In the genomic region with DNA sequence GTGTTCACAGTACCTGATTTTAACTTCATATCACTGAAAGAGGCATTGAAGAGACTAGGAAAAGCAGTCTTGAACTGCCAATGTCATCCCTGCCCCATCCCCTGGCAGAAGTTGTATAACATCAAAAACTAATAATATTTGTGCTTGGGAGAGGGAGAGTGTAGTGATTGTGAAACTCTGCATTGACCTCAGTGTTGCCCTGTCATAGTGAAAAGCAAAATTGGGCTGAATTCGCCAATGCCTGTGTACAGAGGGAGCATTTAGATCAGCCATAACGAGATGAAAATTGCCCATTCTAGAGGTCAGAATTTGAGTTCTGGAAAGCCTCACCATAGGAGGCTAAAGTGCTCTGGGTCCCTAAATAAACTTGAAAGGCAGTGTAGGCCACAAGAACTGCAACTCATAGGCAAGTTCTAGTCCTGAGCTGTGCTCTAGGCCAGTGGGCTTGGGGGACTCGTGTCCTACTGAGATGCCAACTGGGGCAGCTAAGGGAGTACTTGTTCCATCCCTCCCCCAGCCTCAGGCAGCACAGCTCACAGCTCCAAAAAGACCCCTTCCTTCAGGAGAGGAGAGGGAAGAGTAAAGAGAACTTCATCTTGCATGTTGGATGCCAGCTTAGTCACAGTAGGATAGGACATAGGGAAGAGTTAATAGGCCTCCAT, we compare ENCODE assay signal across 12 cellular contexts.
DNase-seq lines count a peak whose midpoint lies in the region; ATAC-seq and TF ChIP-seq lines count a peak whose summit lies in the region.
"Had no signal": no experiment of that assay in that cellular context is flagged by ENCODE, and none has a peak within 500 bp of the region (broad histone marks: within the 10 kb centered on the region; RNA-seq: fewer than 3 reads in every experiment).

No MANE protein-coding gene starts in this region.

- DNase-seq in right lobe of liver (no peak), DMS 273 treated with DMSO at 0.1 percent for 48 hours (lab: John Stamatoyannopoulos, UW) (no peak), heart right ventricle (no peak)
- DNase-seq: C1 segment of cervical spinal cord; Calu3; CD4-positive, alpha-beta T cell; DMS79; GM23248 had no signal

- ATAC-seq in GM18511 (IDR thresholded peaks at IDR 0.05; ENCODE audit: unreplicated experiment): peak; percentile 72
- ATAC-seq in GM18870 (IDR thresholded peaks at IDR 0.05; ENCODE audit: unreplicated experiment): peak; percentile 70
- peak; percentile 74 for ATAC-seq in HG03378 (IDR thresholded peaks at IDR 0.05; ENCODE audit: unreplicated experiment)
- peak; percentile 83 to 98 (median 92) for ATAC-seq in right lobe of liver
- no peak for ATAC-seq in GM21737 (IDR thresholded peaks at IDR 0.05; ENCODE audit: unreplicated experiment)
- ATAC-seq in heart right ventricle: no peak

- intact Hi-C loops in right lobe of liver (cut with DNase I) (no loop called here), heart right ventricle (cut with DNase I) (no loop called here)

- no peaks in the 10 kb centered on the region for H3K27me3 ChIP-seq in right lobe of liver
- H3K27me3 ChIP-seq in heart right ventricle: no peaks in the 10 kb centered on the region

- H3K4me3 ChIP-seq in right lobe of liver (no peak overlapping the region), heart right ventricle (no peak overlapping the region)
- H3K4me3 ChIP-seq: GM23248 had no signal

- no peak for TF ChIP-seq CTCF in right lobe of liver (IDR thresholded peaks at IDR 0.05)
- no peak for TF ChIP-seq CTCF in heart right ventricle (IDR thresholded peaks at IDR 0.05)

- WGBS in right lobe of liver (ENCODE audit: insufficient coverage, low coverage, low lambda C conversion rate, missing lambda C conversion rate): 48% methylated on average over 3 of the region's 3 CpGs
- WGBS in heart right ventricle, 2 donors: 83 to 93% methylated on average over 3 of the region's 3 CpGs

- TF ChIP-seq POLR2A in right lobe of liver (IDR thresholded peaks at IDR 0.05): no peak

- H3K4me1 ChIP-seq in right lobe of liver: peaks cover 0 to 4% (median 0%) of the 10 kb centered on the region in 4 donors
- no peaks in the 10 kb centered on the region for H3K4me1 ChIP-seq in heart right ventricle

- H3K9me3 ChIP-seq in right lobe of liver (no peaks in the 10 kb centered on the region), heart right ventricle (peaks cover 0 to 24% (median 0%) of the 10 kb centered on the region in 11 donors)

- no peak overlapping the region for H3K27ac ChIP-seq in right lobe of liver
- no peak overlapping the region for H3K27ac ChIP-seq in heart right ventricle
- H3K27ac ChIP-seq: GM23248 had no signal

- H3K36me3 ChIP-seq in right lobe of liver: no peaks in the 10 kb centered on the region
- H3K36me3 ChIP-seq in heart right ventricle: no peaks in the 10 kb centered on the region

Comparison
In these comparisons a context has a peak if more than half of its experiments do, and no peak if none do; other contexts are left out.
1. ATAC-seq: peak in GM18511 (single experiment), GM18870 (single experiment), HG03378 (single experiment) and right lobe of liver (4 of 4); none in GM21737 (single experiment) and heart right ventricle (0 of 8).